ENCODE assay signal across 9 cellular contexts in genomic region chr7:15049157-15049556, GRCh38.
"Had no signal": no experiment of that assay in that cellular context is flagged by ENCODE, and none has a peak within 500 bp of the region (broad histone marks: within the 10 kb centered on the region; RNA-seq: fewer than 3 reads in every experiment).

No MANE protein-coding gene starts in this region.

- H3K4me3 ChIP-seq: GM23248, GM23338, HAP-1 had no signal

- H3K9me3 ChIP-seq: HAP-1 had no signal

- H3K4me2 ChIP-seq: GM23338 had no signal

- DNase-seq: GM23248, GOT3, H7, H9, HCEC 1CT, HFFc6 had no signal

- H2AFZ ChIP-seq: GM23248, GM23338 had no signal

- H3K9ac ChIP-seq: GM23248 had no signal

- ATAC-seq: GM23338, HCT116 had no signal

- H3K36me3 ChIP-seq: HAP-1 had no signal

- H3K27ac ChIP-seq: GM23248 had no signal

- H3K4me1 ChIP-seq: HAP-1 had no signal
